Comparison of ENCODE assay signal across 14 cellular contexts in genomic region chr15:71337197-71337845, GRCh38.
DNase-seq lines count a peak whose midpoint lies in the region; FAIRE-seq and TF ChIP-seq lines count a peak whose summit lies in the region.
"Had no signal": no experiment of that assay in that cellular context is flagged by ENCODE, and none has a peak within 500 bp of the region (broad histone marks: within the 10 kb centered on the region; RNA-seq: fewer than 3 reads in every experiment).

No MANE protein-coding gene starts in this region.

- H3K36me3 Mint-ChIP-seq in nephron (ENCODE audit: low read depth): no peaks in the 10 kb centered on the region
- no peaks in the 10 kb centered on the region for H3K36me3 Mint-ChIP-seq in T-helper 2 cell treated with Interferon-gamma antibody and Interleukin-4, amounts not matched to agents 5 μg/mL and 100 μg/mL, for 36 hours (ENCODE audit: low read depth)
- H3K36me3 Mint-ChIP-seq: activated naive CD8-positive, alpha-beta T cell; stimulated activated naive B cell treated with anti-CD40 and anti-IgM and Interleukin-4, amounts not matched to agents 10 μg/mL and 1 μg/mL and 100 μg/mL, for 72 hours had no signal

- no peak for FAIRE-seq in GM19239 (lab: Jason Lieb, UNC)

- H3K27ac Mint-ChIP-seq in nephron: peak overlapping the region; percentile 7 to 73 (median 41)
- no peak overlapping the region for H3K27ac Mint-ChIP-seq in T-helper 2 cell treated with Interferon-gamma antibody and Interleukin-4, amounts not matched to agents 5 μg/mL and 100 μg/mL, for 36 hours
- H3K27ac Mint-ChIP-seq: activated naive CD8-positive, alpha-beta T cell; stimulated activated naive B cell treated with anti-CD40 and anti-IgM and Interleukin-4, amounts not matched to agents 10 μg/mL and 1 μg/mL and 100 μg/mL, for 72 hours had no signal

- H3K4me3 Mint-ChIP-seq in nephron: no peak overlapping the region
- no peak overlapping the region for H3K4me3 Mint-ChIP-seq in T-helper 2 cell treated with Interferon-gamma antibody and Interleukin-4, amounts not matched to agents 5 μg/mL and 100 μg/mL, for 36 hours
- H3K4me3 Mint-ChIP-seq: activated naive CD8-positive, alpha-beta T cell; stimulated activated naive B cell treated with anti-CD40 and anti-IgM and Interleukin-4, amounts not matched to agents 10 μg/mL and 1 μg/mL and 100 μg/mL, for 72 hours had no signal

- H3K27me3 Mint-ChIP-seq in nephron (ENCODE audit: low read depth): peaks cover 3% of the 10 kb centered on the region
- H3K27me3 Mint-ChIP-seq in T-helper 2 cell treated with Interferon-gamma antibody and Interleukin-4, amounts not matched to agents 5 μg/mL and 100 μg/mL, for 36 hours (ENCODE audit: low read depth): peaks cover 5% of the 10 kb centered on the region
- H3K27me3 Mint-ChIP-seq: activated naive CD8-positive, alpha-beta T cell; stimulated activated naive B cell treated with anti-CD40 and anti-IgM and Interleukin-4, amounts not matched to agents 10 μg/mL and 1 μg/mL and 100 μg/mL, for 72 hours had no signal

- peak; percentile 64 for DNase-seq in Daoy (ENCODE audit: low read depth)
- peak; percentile 64 for DNase-seq in LoVo (ENCODE audit: low spot score)
- peak; percentile 92 for DNase-seq in epithelial cell of prostate (ENCODE audit: low read depth, low spot score)
- no peak for DNase-seq in GM19239 (ENCODE audit: insufficient read length, low spot score)
- DNase-seq in activated CD4-positive, alpha-beta T cell treated with anti-CD3 and anti-CD28 coated beads, Interleukin-2, amount 50 U/mL, for 48 hours: no peak
- DNase-seq in T-helper 2 cell treated with Interferon-gamma antibody and Interleukin-4, amounts not matched to agents 5 μg/mL and 100 μg/mL, for 36 hours (ENCODE audit: low spot score): no peak
- no peak for DNase-seq in NCI-H1092 (lab: John Stamatoyannopoulos, UW)
- DNase-seq: activated CD4-positive, alpha-beta T cell treated with anti-CD3 and anti-CD28 coated beads, Interleukin-2, amount 50 U/mL, for 4 hours; AML-193; effector CD8-positive, alpha-beta T cell; NCI-H524; stimulated activated naive B cell treated with anti-CD40 and anti-IgM and Interleukin-4, amounts not matched to agents 10 μg/mL and 1 μg/mL and 100 μg/mL, for 72 hours had no signal

- no peaks in the 10 kb centered on the region for H3K9me3 Mint-ChIP-seq in nephron
- no peaks in the 10 kb centered on the region for H3K9me3 Mint-ChIP-seq in T-helper 2 cell treated with Interferon-gamma antibody and Interleukin-4, amounts not matched to agents 5 μg/mL and 100 μg/mL, for 36 hours
- H3K9me3 Mint-ChIP-seq: stimulated activated naive B cell treated with anti-CD40 and anti-IgM and Interleukin-4, amounts not matched to agents 10 μg/mL and 1 μg/mL and 100 μg/mL, for 72 hours had no signal

- peak overlapping the region; percentile 79 for H3K27ac ChIP-seq in epithelial cell of prostate

- TF ChIP-seq CTCF in nephron (IDR thresholded peaks at IDR 0.05; ENCODE audit: unreplicated experiment in 3 of 3): no peak

- H3K4me1 Mint-ChIP-seq in nephron: peaks cover 65% of the 10 kb centered on the region
- H3K4me1 Mint-ChIP-seq in T-helper 2 cell treated with Interferon-gamma antibody and Interleukin-4, amounts not matched to agents 5 μg/mL and 100 μg/mL, for 36 hours (ENCODE audit: low read depth): peaks cover 10% of the 10 kb centered on the region
- H3K4me1 Mint-ChIP-seq: stimulated activated naive B cell treated with anti-CD40 and anti-IgM and Interleukin-4, amounts not matched to agents 10 μg/mL and 1 μg/mL and 100 μg/mL, for 72 hours had no signal

Comparison
In these comparisons a context has a peak if more than half of its experiments do, and no peak if none do; other contexts are left out.
1. DNase-seq: peak in Daoy (single experiment), LoVo (single experiment) and epithelial cell of prostate (single experiment); none in GM19239 (single experiment), activated CD4-positive, alpha-beta T cell treated with anti-CD3 and anti-CD28 coated beads, Interleukin-2, amount 50 U/mL, for 48 hours (0 of 2), T-helper 2 cell treated with Interferon-gamma antibody and Interleukin-4, amounts not matched to agents 5 μg/mL and 100 μg/mL, for 36 hours (single experiment) and NCI-H1092 (single experiment).